ENCODE assay signal across 19 cellular contexts in genomic region chr12:55658635-55659391, GRCh38. TPM values are rescaled to one million over a fixed set of nuclear protein-coding genes. Genes with fewer than 3 reads are reported as not detected.
A peak's percentile ranks its signal among the peaks of the same experiment; 100 is the strongest.
DNase-seq lines count a peak whose midpoint lies in the region; ATAC-seq and TF ChIP-seq lines count a peak whose summit lies in the region.
"Had no signal": no experiment of that assay in that cellular context is flagged by ENCODE, and none has a peak within 500 bp of the region (broad histone marks: within the 10 kb centered on the region; RNA-seq: fewer than 3 reads in every experiment).

No MANE protein-coding gene starts in this region.

- H3K4me1 Mint-ChIP-seq in stimulated activated naive CD8-positive, alpha-beta T cell treated with anti-CD3 and anti-CD28 coated beads, Interleukin-15, amount 100 ng/mL, for 72 hours: peaks cover 5% of the 10 kb centered on the region

- H3K4me1 ChIP-seq in HEK293 (ENCODE audit: control insufficient read depth, insufficient read depth, low read length) (no peaks in the 10 kb centered on the region), esophagus muscularis mucosa (peaks cover 14 to 27% (median 19%) of the 10 kb centered on the region in 4 donors)

- H3K27ac ChIP-seq in HEK293 (ENCODE audit: extremely low read depth, low read depth, low read length): no peak overlapping the region
- H3K27ac ChIP-seq in esophagus muscularis mucosa (replicated peaks in 1 of 4): peak overlapping the region; percentile 62 to 81 (median 75)
- H3K27ac ChIP-seq: epithelial cell of prostate had no signal

- POLR2A ChIA-PET in HEK293 (lab: Yijun Ruan, JAX): no interaction called here

- H3K9me3 Mint-ChIP-seq in stimulated activated naive CD8-positive, alpha-beta T cell treated with anti-CD3 and anti-CD28 coated beads, Interleukin-15, amount 100 ng/mL, for 72 hours: no peaks in the 10 kb centered on the region
- H3K9me3 Mint-ChIP-seq: activated B cell treated with CpG ODN at 0.5 μM for 24 hours had no signal

- CTCF ChIA-PET in HEK293 (lab: Yijun Ruan, JAX): interaction anchor here (0.6 to 6.4 kb wide), 7 partner anchors 13 to 154 kb away, joined by 3 to 115 read pairs (median 6); partner anchors contain the start of genes BLOC1S1 and RDH5

- H3K9me3 ChIP-seq in HEK293 (ENCODE audit: control insufficient read depth, insufficient read depth, low read depth, low read length): no peaks in the 10 kb centered on the region
- no peaks in the 10 kb centered on the region for H3K9me3 ChIP-seq in esophagus muscularis mucosa

- H3K4me3 ChIP-seq in HEK293 (ENCODE audit: low read depth, low read length) (no peak overlapping the region), esophagus muscularis mucosa (no peak overlapping the region)

- H3K27me3 Mint-ChIP-seq in stimulated activated naive CD8-positive, alpha-beta T cell treated with anti-CD3 and anti-CD28 coated beads, Interleukin-15, amount 100 ng/mL, for 72 hours: peaks cover 16% of the 10 kb centered on the region
- H3K27me3 Mint-ChIP-seq: activated B cell treated with CpG ODN at 0.5 μM for 24 hours had no signal

- WGBS in esophagus muscularis mucosa: 77% methylated on average over 3 of the region's 3 CpGs

- DNase-seq in esophagus muscularis mucosa (ENCODE audit: extremely low spot score) (no peak), kidney tubule cell (ENCODE audit: low spot score) (peak; percentile 38), renal cortical epithelial cell (ENCODE audit: low read depth) (peak; percentile 73), NCI-H526 (lab: John Stamatoyannopoulos, UW) (no peak)
- no peak for DNase-seq in activated CD4-positive, alpha-beta T cell treated with anti-CD3 and anti-CD28 coated beads, Interleukin-2, amount 50 U/mL, for 1 hour
- DNase-seq in stimulated activated naive CD8-positive, alpha-beta T cell treated with anti-CD3 and anti-CD28 coated beads, Interleukin-15, amount 100 ng/mL, for 72 hours: no peak
- DNase-seq: activated B cell treated with CpG ODN at 0.5 μM for 24 hours, aorta, cortex of kidney, kidney, midbrain, NCI-H1436 treated with DMSO at 0.1 percent for 48 hours, SHP77 treated with DMSO at 0.1 percent for 48 hours had no signal

- no peak for TF ChIP-seq POLR2A in esophagus muscularis mucosa (IDR thresholded peaks at IDR 0.05; ENCODE audit: low read depth)

- no peaks in the 10 kb centered on the region for H3K27me3 ChIP-seq in esophagus muscularis mucosa

- TF ChIP-seq EP300 in esophagus muscularis mucosa (IDR thresholded peaks at IDR 0.05): no peak

- no peak overlapping the region for H3K4me3 Mint-ChIP-seq in stimulated activated naive CD8-positive, alpha-beta T cell treated with anti-CD3 and anti-CD28 coated beads, Interleukin-15, amount 100 ng/mL, for 72 hours
- H3K4me3 Mint-ChIP-seq: activated B cell treated with CpG ODN at 0.5 μM for 24 hours had no signal

- H3K36me3 ChIP-seq in HEK293 (ENCODE audit: control insufficient read depth in 2 of 2, insufficient read depth in 1 of 2, low read length in 2 of 2): no peaks in the 10 kb centered on the region
- no peaks in the 10 kb centered on the region for H3K36me3 ChIP-seq in esophagus muscularis mucosa

- TF ChIP-seq CTCF in HEK293 (tag by site-specific recombination; IDR thresholded peaks at IDR 0.05): no peak
- no peak for TF ChIP-seq CTCF in esophagus muscularis mucosa (IDR thresholded peaks at IDR 0.05)

- H3K27ac Mint-ChIP-seq in stimulated activated naive CD8-positive, alpha-beta T cell treated with anti-CD3 and anti-CD28 coated beads, Interleukin-15, amount 100 ng/mL, for 72 hours: peak overlapping the region in 1 of 2 donors; percentile 71
- H3K27ac Mint-ChIP-seq: activated B cell treated with CpG ODN at 0.5 μM for 24 hours had no signal

- no peak for ATAC-seq in GM21447 (IDR thresholded peaks at IDR 0.05; ENCODE audit: unreplicated experiment)
- no peak for ATAC-seq in stimulated activated naive CD8-positive, alpha-beta T cell treated with anti-CD3 and anti-CD28 coated beads, Interleukin-15, amount 100 ng/mL, for 72 hours

- intact Hi-C loops in esophagus muscularis mucosa (cut with DNase I): no loop called here

TF ChIP-seq in HEK293, 187 proteins besides CTCF, POLR2A, EP300 and RAD21:
- TF ChIP-seq EGR2 (tag by site-specific recombination; IDR thresholded peaks at IDR 0.05; ENCODE audit: low read depth): 0 out of 2 replicates have a peak, but pooled peaks have one; percentile 17
- no peak for TF ChIP-seq ZNF140 (tag by site-specific recombination; IDR thresholded peaks at IDR 0.05)

RNA-seq across cellular contexts. Expression of gene OR10P1, which starts 22.1 kb away (rescaled TPM):
- not detected for total RNA-seq in esophagus muscularis mucosa
- total RNA-seq in renal cortical epithelial cell: not detected in 2 replicates
- total RNA-seq: activated B cell treated with CpG ODN at 0.5 μM for 24 hours; activated CD8-positive, alpha-beta memory T cell treated with anti-CD3 and anti-CD28 coated beads for 36 hours; aorta; kidney; LHCN-M2; T-helper 1 cell treated with Interleukin-12 subunit alpha and Interleukin-12 subunit beta and Interleukin-4 antibody, amounts not matched to agents 30 ng/mL and 1 ng/mL, for 36 hours had no signal

RNA-seq across cellular contexts. Expression of gene ITGA7, which starts 48.9 kb away (rescaled TPM):
- total RNA-seq in esophagus muscularis mucosa (100 to 1,000 TPM; 155 to 245 (median 218) TPM), renal cortical epithelial cell (under 0.01 and 1.0 TPM in 2 replicates)

RNA-seq across cellular contexts. Expression of gene BLOC1S1, which starts 57.0 kb away (rescaled TPM):
- total RNA-seq in esophagus muscularis mucosa (100 to 1,000 TPM; 159 to 253 (median 196) TPM), renal cortical epithelial cell (45.7 and 54.7 TPM in 2 replicates)

Comparison
In these comparisons a context has a peak if more than half of its experiments do, and no peak if none do; other contexts are left out.
1. DNase-seq: peak in kidney tubule cell (single experiment) and renal cortical epithelial cell (single experiment); none in esophagus muscularis mucosa (single experiment), activated CD4-positive, alpha-beta T cell treated with anti-CD3 and anti-CD28 coated beads, Interleukin-2, amount 50 U/mL, for 1 hour (single experiment), NCI-H526 (0 of 2) and stimulated activated naive CD8-positive, alpha-beta T cell treated with anti-CD3 and anti-CD28 coated beads, Interleukin-15, amount 100 ng/mL, for 72 hours (0 of 2).
2. RNA of gene ITGA7, which starts 48.9 kb away (total RNA-seq): 155 to 245 TPM in esophagus muscularis mucosa; under 0.01 to 1.0 TPM in renal cortical epithelial cell; every median in the first group is over 10 times any median in the second.